28 cellular contexts compared by ENCODE assay signal in genomic region chr4:79298027-79298426, GRCh38. TPM values are rescaled to one million over a fixed set of nuclear protein-coding genes. Genes with fewer than 3 reads are reported as not detected.
"Had no signal": no experiment of that assay in that cellular context is flagged by ENCODE, and none has a peak within 500 bp of the region (broad histone marks: within the 10 kb centered on the region; RNA-seq: fewer than 3 reads in every experiment).

No MANE protein-coding gene starts in this region.

- H3K36me3 ChIP-seq: lower lobe of right lung, vagina had no signal

- H3K27ac Mint-ChIP-seq: activated CD4-positive, alpha-beta T cell treated with anti-CD3 and anti-CD28 coated beads, Interleukin-2, amount 10 ng/mL, durations not matched to agents 7 days and 5 days; activated CD8-positive, alpha-beta memory T cell treated with anti-CD3 and anti-CD28 coated beads, Interleukin-2, amount 10 ng/mL, durations not matched to agents 7 days and 5 days; activated CD8-positive, alpha-beta T cell treated with anti-CD3 and anti-CD28 coated beads for 36 hours; activated naive CD8-positive, alpha-beta T cell treated with anti-CD3 and anti-CD28 coated beads, Interleukin-2, amount 50 U/mL, for 24 hours; naive B cell had no signal

- FAIRE-seq: small intestine had no signal

- H3K27me3 ChIP-seq: testis, vagina had no signal

- H3K27ac ChIP-seq: coronary artery, lower lobe of right lung, testis, vagina, VCaP had no signal

- H3K9me3 Mint-ChIP-seq: activated CD4-positive, alpha-beta T cell treated with anti-CD3 and anti-CD28 coated beads, Interleukin-2, amount 10 ng/mL, durations not matched to agents 7 days and 5 days; activated CD8-positive, alpha-beta T cell treated with anti-CD3 and anti-CD28 coated beads for 36 hours; activated naive CD8-positive, alpha-beta T cell treated with anti-CD3 and anti-CD28 coated beads, Interleukin-2, amount 50 U/mL, for 24 hours; naive B cell had no signal

- H3K4me3 Mint-ChIP-seq: activated CD4-positive, alpha-beta T cell treated with anti-CD3 and anti-CD28 coated beads, Interleukin-2, amount 10 ng/mL, durations not matched to agents 7 days and 5 days; activated CD8-positive, alpha-beta memory T cell treated with anti-CD3 and anti-CD28 coated beads, Interleukin-2, amount 10 ng/mL, durations not matched to agents 7 days and 5 days; activated CD8-positive, alpha-beta T cell treated with anti-CD3 and anti-CD28 coated beads for 36 hours; activated naive CD8-positive, alpha-beta T cell treated with anti-CD3 and anti-CD28 coated beads, Interleukin-2, amount 50 U/mL, for 24 hours; naive B cell had no signal

- ATAC-seq: activated CD8-positive, alpha-beta memory T cell treated with anti-CD3 and anti-CD28 coated beads, Interleukin-2, amount 10 ng/mL, durations not matched to agents 7 days and 5 days; activated CD8-positive, alpha-beta T cell treated with anti-CD3 and anti-CD28 coated beads for 36 hours; activated naive CD8-positive, alpha-beta T cell treated with anti-CD3 and anti-CD28 coated beads, Interleukin-2, amount 50 U/mL, for 24 hours; left lobe of liver had no signal

- H3K4me1 Mint-ChIP-seq: activated CD4-positive, alpha-beta T cell treated with anti-CD3 and anti-CD28 coated beads, Interleukin-2, amount 10 ng/mL, durations not matched to agents 7 days and 5 days; activated CD8-positive, alpha-beta memory T cell treated with anti-CD3 and anti-CD28 coated beads, Interleukin-2, amount 10 ng/mL, durations not matched to agents 7 days and 5 days; activated naive CD8-positive, alpha-beta T cell treated with anti-CD3 and anti-CD28 coated beads, Interleukin-2, amount 50 U/mL, for 24 hours; naive B cell had no signal

- H3K27me3 Mint-ChIP-seq: activated CD4-positive, alpha-beta T cell treated with anti-CD3 and anti-CD28 coated beads, Interleukin-2, amount 10 ng/mL, durations not matched to agents 7 days and 5 days; activated CD8-positive, alpha-beta memory T cell treated with anti-CD3 and anti-CD28 coated beads, Interleukin-2, amount 10 ng/mL, durations not matched to agents 7 days and 5 days; activated CD8-positive, alpha-beta T cell treated with anti-CD3 and anti-CD28 coated beads for 36 hours; activated naive CD8-positive, alpha-beta T cell treated with anti-CD3 and anti-CD28 coated beads, Interleukin-2, amount 50 U/mL, for 24 hours; naive B cell had no signal

- H3K36me3 Mint-ChIP-seq: activated CD8-positive, alpha-beta memory T cell treated with anti-CD3 and anti-CD28 coated beads, Interleukin-2, amount 10 ng/mL, durations not matched to agents 7 days and 5 days; naive B cell had no signal

- H3K4me3 ChIP-seq: coronary artery, lower lobe of right lung, testis, vagina had no signal

- H3K4me1 ChIP-seq: lower lobe of right lung, testis, vagina had no signal

- DNase-seq: activated CD4-positive, alpha-beta T cell treated with anti-CD3 and anti-CD28 coated beads, Interleukin-2, amount 10 ng/mL, durations not matched to agents 7 days and 5 days; activated CD4-positive, CD25-positive, alpha-beta regulatory T cell treated with anti-CD3 and anti-CD28 coated beads, Interleukin-2, amount 50 U/mL, for 72 hours; activated CD8-positive, alpha-beta memory T cell treated with anti-CD3 and anti-CD28 coated beads, Interleukin-2, amount 10 ng/mL, durations not matched to agents 7 days and 5 days; activated CD8-positive, alpha-beta T cell treated with anti-CD3 and anti-CD28 coated beads for 36 hours; activated effector memory CD4-positive, alpha-beta T cell treated with anti-CD3 and anti-CD28 coated beads, Interleukin-2, amount 50 U/mL, for 16 hours; activated naive CD4-positive, alpha-beta T cell treated with anti-CD3 and anti-CD28 coated beads, Interleukin-2, amount 50 U/mL, for 16 hours; activated naive CD8-positive, alpha-beta T cell treated with anti-CD3 and anti-CD28 coated beads, Interleukin-2, amount 50 U/mL, for 24 hours; activated T-cell treated with anti-CD3 and anti-CD28 coated beads for 4 hours; cerebellar nuclear complex; foreskin fibroblast; lower lobe of right lung; naive B cell; small intestine; stimulated activated CD4-positive, alpha-beta T cell treated with anti-CD3 and anti-CD28 coated beads, Interleukin-15, amount 100 ng/mL, for 24 hours; stimulated activated naive CD4-positive, alpha-beta T cell; testis; trophoblast cell had no signal

- H3K9me3 ChIP-seq: lower lobe of right lung, testis, vagina had no signal

RNA-seq across cellular contexts. Expression of gene NAA11, which starts 27.8 kb away (rescaled TPM):
- total RNA-seq: activated CD4-positive, alpha-beta T cell treated with anti-CD3 and anti-CD28 coated beads, Interleukin-2, amount 10 ng/mL, durations not matched to agents 7 days and 5 days; activated CD8-positive, alpha-beta memory T cell treated with anti-CD3 and anti-CD28 coated beads, Interleukin-2, amount 10 ng/mL, durations not matched to agents 7 days and 5 days; activated CD8-positive, alpha-beta T cell treated with anti-CD3 and anti-CD28 coated beads for 36 hours; fibroblast of lung; kidney epithelial cell; left lobe of liver; lower lobe of right lung; mesenteric fat pad; mucosa of gallbladder; omental fat pad; sciatic nerve; vagina had no signal
- polyA plus RNA-seq: fibroblast of lung, neural cell, small intestine had no signal
